Comparison of ENCODE assay signal across 11 cellular contexts in genomic region chr2:157256621-157257020, GRCh38. TPM values are rescaled to one million over a fixed set of nuclear protein-coding genes. Genes with fewer than 3 reads are reported as not detected.
DNase-seq lines count a peak whose midpoint lies in the region; ATAC-seq and TF ChIP-seq lines count a peak whose summit lies in the region.
"Had no signal": no experiment of that assay in that cellular context is flagged by ENCODE, and none has a peak within 500 bp of the region (broad histone marks: within the 10 kb centered on the region; RNA-seq: fewer than 3 reads in every experiment).

No MANE protein-coding gene starts in this region.

- peaks cover 14% of the 10 kb centered on the region for H3K4me1 Mint-ChIP-seq in GM23338

- H3K27ac ChIP-seq in GM23338 (ENCODE audit: low read depth), result no peak overlapping the region
- peak overlapping the region in 1 of 59 donors; percentile 63 for H3K27ac ChIP-seq in dorsolateral prefrontal cortex
- H3K27ac ChIP-seq: testis had no signal

- H3K36me3 ChIP-seq in GM23338 (ENCODE audit: insufficient read depth), result no peaks in the 10 kb centered on the region
- H3K36me3 ChIP-seq in skeletal muscle satellite cell (ENCODE audit: insufficient read depth, low read length), result no peaks in the 10 kb centered on the region

- H3K9me3 ChIP-seq in skeletal muscle satellite cell (replicated peaks; ENCODE audit: low read length), result no peaks in the 10 kb centered on the region
- H3K9me3 ChIP-seq: testis had no signal

- no peak overlapping the region for H3K4me3 ChIP-seq in GM23338
- H3K4me3 ChIP-seq in skeletal muscle satellite cell (ENCODE audit: low read length), result no peak overlapping the region
- H3K4me3 ChIP-seq in dorsolateral prefrontal cortex, result no peak overlapping the region
- H3K4me3 ChIP-seq: testis had no signal

- DNase-seq in activated CD4-positive, CD25-positive, alpha-beta regulatory T cell (lab: John Stamatoyannopoulos, UW), result no peak
- DNase-seq in GM23338 (ENCODE audit: low spot score) (no peak), HPDE6-E6E7 (ENCODE audit: extremely low spot score) (no peak), KBM-7 (no peak), dorsolateral prefrontal cortex (no peak)
- DNase-seq: occipital lobe, PC-3, testis had no signal

- TF ChIP-seq CTCF in GM23338 (conservative IDR thresholded peaks at IDR 0.05; ENCODE audit: low read depth in 2 of 2) (no peak), dorsolateral prefrontal cortex (IDR thresholded peaks at IDR 0.05 in 54 of 56, conservative IDR thresholded peaks at IDR 0.05 in 2 of 56; ENCODE audit: low read depth in 1 of 56, partially characterized antibody in 56 of 56) (no peak)

- no peaks in the 10 kb centered on the region for H3F3A ChIP-seq in GM23338 (replicated peaks; ENCODE audit: low read depth)

- H3K4me3 Mint-ChIP-seq in GM23338, result no peak overlapping the region

- peak; percentile 76 to 80 for ATAC-seq in activated CD4-positive, CD25-positive, alpha-beta regulatory T cell treated with anti-CD3 and anti-CD28 coated beads, Interleukin-2, amount 50 U/mL, for 24 hours
- ATAC-seq in GM23338 (no peak), HG03558 (IDR thresholded peaks at IDR 0.05; ENCODE audit: extremely low read depth, unreplicated experiment) (peak; percentile 97)
- ATAC-seq: PC-3 had no signal

- H3K27me3 Mint-ChIP-seq in GM23338 (ENCODE audit: insufficient read depth, low read depth, poor library complexity), result peaks cover 2% of the 10 kb centered on the region

- no peaks in the 10 kb centered on the region for H3K9me3 Mint-ChIP-seq in GM23338

- H3K4me1 ChIP-seq in GM23338 (ENCODE audit: insufficient read depth) (peaks cover 6% of the 10 kb centered on the region; the same call in 1 of the 2 replicates), skeletal muscle satellite cell (ENCODE audit: control insufficient read depth, insufficient read depth, low read length) (peaks cover 47% of the 10 kb centered on the region)
- H3K4me1 ChIP-seq: testis had no signal

- no peaks in the 10 kb centered on the region; the same call in 1 of the 2 replicates for H3K9me2 ChIP-seq in GM23338 (ENCODE audit: insufficient read depth)

- H3K27ac Mint-ChIP-seq in GM23338, result no peak overlapping the region

- 0 out of 2 replicates have a peak overlapping the region, but pooled peaks have one; percentile 43 for H2AFZ ChIP-seq in GM23338

- H3K4me2 ChIP-seq in GM23338 (no peak overlapping the region), skeletal muscle satellite cell (ENCODE audit: low read length) (peak overlapping the region; percentile 88)

- H3K27me3 ChIP-seq in GM23338 (ENCODE audit: insufficient read depth), result no peaks in the 10 kb centered on the region
- no peaks in the 10 kb centered on the region for H3K27me3 ChIP-seq in skeletal muscle satellite cell (ENCODE audit: control insufficient read depth, insufficient read depth, low read length)
- H3K27me3 ChIP-seq in dorsolateral prefrontal cortex, result no peaks in the 10 kb centered on the region
- H3K27me3 ChIP-seq: testis had no signal

- in situ Hi-C loops in KBM-7 (cut with MboI; ENCODE audit: low pct_unique_long_range_greater_than_20kb, low sequenced_read_pairs), result no loop called here

- no peaks in the 10 kb centered on the region for H3K36me3 Mint-ChIP-seq in GM23338 (ENCODE audit: low read depth)

- intact Hi-C loops in dorsolateral prefrontal cortex (cut with DNase I), result no loop called here

- no peaks in the 10 kb centered on the region for H3K79me2 ChIP-seq in GM23338 (replicated peaks; ENCODE audit: insufficient read depth)

- peak overlapping the region; percentile 79 for H3K9ac ChIP-seq in skeletal muscle satellite cell (ENCODE audit: low read depth, low read length)

- no peaks in the 10 kb centered on the region for H4K20me1 ChIP-seq in GM23338 (replicated peaks; ENCODE audit: insufficient read depth)

TF ChIP-seq in GM23338, 12 proteins besides CTCF, POLR2A, EP300 and RAD21:
- no peak for TF ChIP-seq EZH2 (IDR thresholded peaks at IDR 0.05; ENCODE audit: low read depth, unreplicated experiment)
- TF ChIP-seq ETS1 (IDR thresholded peaks at IDR 0.05), result no peak
- TF ChIP-seq ZNF114 (CRISPR knock-in tag; IDR thresholded peaks at IDR 0.05), result no peak
- TF ChIP-seq ZNF331 (CRISPR knock-in tag; IDR thresholded peaks at IDR 0.05; ENCODE audit: low read depth), result no peak
- no peak for TF ChIP-seq EZH2phosphoT487 (IDR thresholded peaks at IDR 0.05; ENCODE audit: unreplicated experiment)
- TF ChIP-seq, protein P1, sequence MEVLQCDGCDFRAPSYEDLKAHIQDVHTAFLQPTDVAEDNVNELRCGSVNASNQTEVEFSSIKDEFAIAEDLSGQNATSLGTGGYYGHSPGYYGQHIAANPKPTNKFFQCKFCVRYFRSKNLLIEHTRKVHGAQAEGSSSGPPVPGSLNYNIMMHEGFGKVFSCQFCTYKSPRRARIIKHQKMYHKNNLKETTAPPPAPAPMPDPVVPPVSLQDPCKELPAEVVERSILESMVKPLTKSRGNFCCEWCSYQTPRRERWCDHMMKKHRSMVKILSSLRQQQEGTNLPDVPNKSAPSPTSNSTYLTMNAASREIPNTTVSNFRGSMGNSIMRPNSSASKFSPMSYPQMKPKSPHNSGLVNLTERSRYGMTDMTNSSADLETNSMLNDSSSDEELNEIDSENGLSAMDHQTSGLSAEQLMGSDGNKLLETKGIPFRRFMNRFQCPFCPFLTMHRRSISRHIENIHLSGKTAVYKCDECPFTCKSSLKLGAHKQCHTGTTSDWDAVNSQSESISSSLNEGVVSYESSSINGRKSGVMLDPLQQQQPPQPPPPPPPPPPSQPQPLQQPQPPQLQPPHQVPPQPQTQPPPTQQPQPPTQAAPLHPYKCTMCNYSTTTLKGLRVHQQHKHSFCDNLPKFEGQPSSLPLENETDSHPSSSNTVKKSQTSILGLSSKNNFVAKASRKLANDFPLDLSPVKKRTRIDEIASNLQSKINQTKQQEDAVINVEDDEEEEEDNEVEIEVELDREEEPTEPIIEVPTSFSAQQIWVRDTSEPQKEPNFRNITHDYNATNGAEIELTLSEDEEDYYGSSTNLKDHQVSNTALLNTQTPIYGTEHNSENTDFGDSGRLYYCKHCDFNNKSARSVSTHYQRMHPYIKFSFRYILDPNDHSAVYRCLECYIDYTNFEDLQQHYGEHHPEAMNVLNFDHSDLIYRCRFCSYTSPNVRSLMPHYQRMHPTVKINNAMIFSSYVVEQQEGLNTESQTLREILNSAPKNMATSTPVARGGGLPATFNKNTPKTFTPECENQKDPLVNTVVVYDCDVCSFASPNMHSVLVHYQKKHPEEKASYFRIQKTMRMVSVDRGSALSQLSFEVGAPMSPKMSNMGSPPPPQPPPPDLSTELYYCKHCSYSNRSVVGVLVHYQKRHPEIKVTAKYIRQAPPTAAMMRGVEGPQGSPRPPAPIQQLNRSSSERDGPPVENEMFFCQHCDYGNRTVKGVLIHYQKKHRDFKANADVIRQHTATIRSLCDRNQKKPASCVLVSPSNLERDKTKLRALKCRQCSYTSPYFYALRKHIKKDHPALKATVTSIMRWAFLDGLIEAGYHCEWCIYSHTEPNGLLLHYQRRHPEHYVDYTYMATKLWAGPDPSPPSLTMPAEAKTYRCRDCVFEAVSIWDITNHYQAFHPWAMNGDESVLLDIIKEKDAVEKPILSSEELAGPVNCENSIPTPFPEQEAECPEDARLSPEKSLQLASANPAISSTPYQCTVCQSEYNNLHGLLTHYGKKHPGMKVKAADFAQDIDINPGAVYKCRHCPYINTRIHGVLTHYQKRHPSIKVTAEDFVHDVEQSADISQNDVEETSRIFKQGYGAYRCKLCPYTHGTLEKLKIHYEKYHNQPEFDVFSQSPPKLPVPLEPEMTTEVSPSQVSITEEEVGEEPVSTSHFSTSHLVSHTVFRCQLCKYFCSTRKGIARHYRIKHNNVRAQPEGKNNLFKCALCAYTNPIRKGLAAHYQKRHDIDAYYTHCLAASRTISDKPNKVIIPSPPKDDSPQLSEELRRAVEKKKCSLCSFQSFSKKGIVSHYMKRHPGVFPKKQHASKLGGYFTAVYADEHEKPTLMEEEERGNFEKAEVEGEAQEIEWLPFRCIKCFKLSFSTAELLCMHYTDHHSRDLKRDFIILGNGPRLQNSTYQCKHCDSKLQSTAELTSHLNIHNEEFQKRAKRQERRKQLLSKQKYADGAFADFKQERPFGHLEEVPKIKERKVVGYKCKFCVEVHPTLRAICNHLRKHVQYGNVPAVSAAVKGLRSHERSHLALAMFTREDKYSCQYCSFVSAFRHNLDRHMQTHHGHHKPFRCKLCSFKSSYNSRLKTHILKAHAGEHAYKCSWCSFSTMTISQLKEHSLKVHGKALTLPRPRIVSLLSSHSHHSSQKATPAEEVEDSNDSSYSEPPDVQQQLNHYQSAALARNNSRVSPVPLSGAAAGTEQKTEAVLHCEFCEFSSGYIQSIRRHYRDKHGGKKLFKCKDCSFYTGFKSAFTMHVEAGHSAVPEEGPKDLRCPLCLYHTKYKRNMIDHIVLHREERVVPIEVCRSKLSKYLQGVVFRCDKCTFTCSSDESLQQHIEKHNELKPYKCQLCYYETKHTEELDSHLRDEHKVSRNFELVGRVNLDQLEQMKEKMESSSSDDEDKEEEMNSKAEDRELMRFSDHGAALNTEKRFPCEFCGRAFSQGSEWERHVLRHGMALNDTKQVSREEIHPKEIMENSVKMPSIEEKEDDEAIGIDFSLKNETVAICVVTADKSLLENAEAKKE (CRISPR knock-in tag; IDR thresholded peaks at IDR 0.05), result no peak
- TF ChIP-seq JUNB (IDR thresholded peaks at IDR 0.05; ENCODE audit: unreplicated experiment), result no peak

RNA-seq across cellular contexts. Expression of gene GALNT5, which starts 0.9 kb away (rescaled TPM):
- total RNA-seq in GM23338 (2014; rRNA removed; shearing (Covaris generic)), result 0.04 and 0.14 TPM in 2 replicates
- 0.05 and 0.12 TPM in 2 replicates for polyA plus RNA-seq in GM23338 (2016; fragmentation: Nextera tagmentation; extraction: Ambion mirVana)
- 2.6 and 3.0 TPM in 2 replicates for total RNA-seq in skeletal muscle satellite cell (2012; rRNA removed)
- total RNA-seq in dorsolateral prefrontal cortex, result 1 to 10 TPM in 1 of 120 experiments, under 1 TPM in 48, not detected in 71; 0.06 to 1.1 (median 0.12) TPM
